Comparison of ENCODE assay signal across 1 cellular context in genomic region chr6:31669676-31670075, GRCh38.
TF ChIP-seq lines count a peak whose summit lies in the region.

A gene with protein sequence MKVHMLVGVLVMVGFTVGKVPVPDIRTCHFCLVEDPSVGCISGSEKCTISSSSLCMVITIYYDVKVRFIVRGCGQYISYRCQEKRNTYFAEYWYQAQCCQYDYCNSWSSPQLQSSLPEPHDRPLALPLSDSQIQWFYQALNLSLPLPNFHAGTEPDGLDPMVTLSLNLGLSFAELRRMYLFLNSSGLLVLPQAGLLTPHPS (plus strand): TSS chr6:31669976. CDS start chr6:31670951, 975 bp downstream.

TF ChIP-seq in SK-N-SH, 30 proteins besides CTCF, POLR2A, EP300 and RAD21 (continued from another document):
- no peak for TF ChIP-seq USF2 (IDR thresholded peaks at IDR 0.05; ENCODE audit: borderline replicate concordance, low read depth, low read length)
